Comparison of ENCODE assay signal across 37 cellular contexts in the genomic region with DNA sequence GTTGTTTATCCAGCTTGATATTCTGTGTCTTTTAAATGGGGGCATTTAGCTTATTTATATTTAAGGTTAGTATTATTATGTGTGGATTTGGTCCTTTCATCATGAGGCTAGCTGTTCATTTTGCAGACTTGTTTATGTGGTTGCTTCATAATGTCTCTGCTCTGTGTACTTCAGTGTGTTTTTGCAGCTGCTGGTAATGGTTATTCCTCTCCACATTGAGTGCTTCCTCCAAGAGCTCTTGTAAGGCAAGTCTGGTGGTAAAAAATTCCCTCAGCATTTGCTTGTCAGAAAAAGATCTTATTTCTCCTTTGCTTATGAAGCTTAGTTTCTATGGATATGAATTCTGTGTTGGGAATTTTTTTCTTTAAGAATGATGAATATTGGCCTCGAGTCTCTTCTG. TPM values are rescaled to one million over a fixed set of nuclear protein-coding genes. Genes with fewer than 3 reads are reported as not detected.
"Had no signal": no experiment of that assay in that cellular context is flagged by ENCODE, and none has a peak within 500 bp of the region (broad histone marks: within the 10 kb centered on the region; RNA-seq: fewer than 3 reads in every experiment).

No MANE protein-coding gene starts in this region.

- H3K9me3 ChIP-seq: SJCRH30 had no signal

- H3K4me3 ChIP-seq: ascending aorta, cardiac muscle cell, PC-9, SJCRH30, SK-N-MC had no signal

- H3K4me1 ChIP-seq: ascending aorta, SJCRH30 had no signal

- H3K27me3 ChIP-seq: ascending aorta, cardiac muscle cell, SJCRH30 had no signal

- DNase-seq: activated CD4-positive, alpha-beta memory T cell treated with anti-CD3 and anti-CD28 coated beads, Interleukin-2, amount 10 ng/mL, durations not matched to agents 7 days and 5 days; activated CD4-positive, alpha-beta T cell treated with anti-CD3 and anti-CD28 coated beads for 1 hour; activated CD4-positive, alpha-beta T cell treated with anti-CD3 and anti-CD28 coated beads for 48 hours; activated CD4-positive, CD25-positive, alpha-beta regulatory T cell; activated CD8-positive, alpha-beta memory T cell treated with anti-CD3 and anti-CD28 coated beads for 24 hours; activated CD8-positive, alpha-beta memory T cell treated with anti-CD3 and anti-CD28 coated beads, Interleukin-2, amount 10 ng/mL, durations not matched to agents 7 days and 5 days; activated CD8-positive, alpha-beta memory T cell treated with anti-CD3 and anti-CD28 coated beads, Interleukin-2, amount 50 U/mL, for 48 hours; activated effector memory CD4-positive, alpha-beta T cell treated with anti-CD3 and anti-CD28 coated beads, Interleukin-2, amount 50 U/mL, for 16 hours; activated naive CD4-positive, alpha-beta T cell; activated naive CD4-positive, alpha-beta T cell treated with anti-CD3 and anti-CD28 coated beads, Interleukin-2, amount 50 U/mL, for 16 hours; activated naive CD8-positive, alpha-beta T cell treated with anti-CD3 and anti-CD28 coated beads for 36 hours; activated T-cell treated with anti-CD3 and anti-CD28 coated beads, Interleukin-2, amount 50 U/mL, for 1 hour; activated T-cell treated with anti-CD3 and anti-CD28 coated beads, Interleukin-2, amount 50 U/mL, for 72 hours; amygdala; NCI-H1105; NCI-H1417 treated with DMSO at 0.1 percent for 48 hours; NCI-H187 treated with DMSO at 0.1 percent for 48 hours; NCI-H2171 treated with DMSO at 0.1 percent for 48 hours; NCI-H2227 treated with DMSO at 0.1 percent for 48 hours; NCI-H446; NCI-H524 treated with DMSO at 0.1 percent for 48 hours; PC-9; SJCRH30; T1000; WERI-Rb-1 had no signal

- H2AFZ ChIP-seq: PC-9 had no signal

- ATAC-seq: activated CD8-positive, alpha-beta memory T cell treated with anti-CD3 and anti-CD28 coated beads, Interleukin-2, amount 10 ng/mL, durations not matched to agents 7 days and 5 days; activated T-cell treated with anti-CD3 and anti-CD28 coated beads, Interleukin-2, amount 50 U/mL, for 72 hours; activated T-helper 17 cell treated with anti-CD3 and anti-CD28 coated beads, Interleukin-2, amount 50 U/mL, for 72 hours; Right ventricle myocardium inferior had no signal

- H3K36me3 ChIP-seq: ascending aorta, cardiac muscle cell, SJCRH30, WERI-Rb-1 had no signal

- H3K27ac ChIP-seq: ascending aorta, cardiac muscle cell, KMS-11, PC-9, RWPE1, SJCRH30, SK-N-MC, WERI-Rb-1 had no signal

- H3K4me2 ChIP-seq: KMS-11, PC-9 had no signal

- H3K9ac ChIP-seq: KMS-11 had no signal

RNA-seq across cellular contexts. Expression of a gene that starts 47.8 kb away (rescaled TPM):
- total RNA-seq: activated CD4-positive, alpha-beta memory T cell treated with anti-CD3 and anti-CD28 coated beads, Interleukin-2, amount 10 ng/mL, durations not matched to agents 7 days and 5 days; activated CD8-positive, alpha-beta memory T cell treated with anti-CD3 and anti-CD28 coated beads, Interleukin-2, amount 10 ng/mL, durations not matched to agents 7 days and 5 days; activated naive CD8-positive, alpha-beta T cell treated with anti-CD3 and anti-CD28 coated beads for 36 hours; activated T-cell treated with anti-CD3 and anti-CD28 coated beads, Interleukin-2, amount 50 U/mL, for 72 hours; activated T-helper 17 cell treated with anti-CD3 and anti-CD28 coated beads, Interleukin-2, amount 50 U/mL, for 72 hours; ascending aorta; cardiac muscle cell; M059J; OCI-LY7; PC-9; Right ventricle myocardium inferior; SJCRH30; T-helper 1 cell treated with Interleukin-12 subunit alpha and Interleukin-12 subunit beta and Interleukin-4 antibody, amounts not matched to agents 30 ng/mL and 1 ng/mL, for 36 hours; T-helper 2 cell treated with Interferon-gamma antibody and Interleukin-4, amounts not matched to agents 100 ng/mL and 5 ng/mL, for 36 hours had no signal
- polyA plus RNA-seq: adipose tissue had no signal
